8 cellular contexts compared by ENCODE assay signal in the genomic region with DNA sequence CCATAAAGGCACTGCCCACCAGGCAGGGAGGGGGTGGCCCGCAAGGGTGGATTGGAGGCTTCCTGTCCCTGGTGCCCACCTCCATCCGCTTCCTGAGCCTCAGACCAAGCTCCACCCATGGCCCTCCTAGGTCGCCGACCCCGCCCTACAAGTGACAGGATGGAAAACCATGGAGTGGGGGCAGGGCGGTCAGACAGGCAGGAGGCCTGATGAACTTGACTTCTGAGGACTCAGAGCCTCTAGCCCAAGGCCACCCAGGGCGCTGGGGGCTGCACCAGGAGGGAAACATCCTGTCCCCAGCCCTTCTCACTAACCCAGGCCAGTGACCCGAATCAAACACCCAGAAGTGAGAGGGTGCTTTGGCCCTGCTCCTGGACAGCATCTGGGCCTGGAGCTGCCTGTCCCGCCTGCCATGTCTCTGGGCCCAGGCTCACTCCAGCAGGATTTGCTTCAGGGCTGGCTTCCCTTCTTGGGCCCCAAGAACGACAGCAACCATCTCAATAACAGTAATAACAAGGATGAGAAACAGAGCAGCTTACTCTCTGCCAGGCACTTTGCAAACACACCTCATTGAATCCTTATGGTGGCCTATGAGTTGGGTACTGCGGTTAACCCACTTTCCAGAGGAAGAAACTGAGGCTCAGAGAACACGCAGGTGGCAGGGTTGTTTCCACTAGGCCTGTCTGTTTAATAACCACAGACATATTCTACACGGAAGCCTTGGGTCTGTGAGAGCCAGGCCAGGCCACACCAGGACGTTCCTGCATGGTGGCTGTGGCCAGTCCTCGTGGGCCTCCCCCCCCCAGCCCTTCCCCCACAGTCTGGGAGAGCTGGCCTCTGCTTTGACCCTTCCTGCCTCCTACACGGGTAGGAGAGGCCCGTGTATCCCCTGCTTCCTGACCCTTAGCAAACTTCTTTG. TPM values are rescaled to one million over a fixed set of nuclear protein-coding genes. Genes with fewer than 3 reads are reported as not detected.
DNase-seq lines count a peak whose midpoint lies in the region; ATAC-seq and TF ChIP-seq lines count a peak whose summit lies in the region.

No MANE protein-coding gene starts in this region.

- peaks cover 2% of the 10 kb centered on the region for H4K20me1 ChIP-seq in Loucy (ENCODE audit: insufficient read depth, low read length, poor library complexity, severe bottlenecking)
- no peaks in the 10 kb centered on the region for H4K20me1 ChIP-seq in SK-N-SH (ENCODE audit: insufficient read depth)

- POLR2A ChIA-PET in SK-N-SH (lab: Yijun Ruan, JAX): no interaction called here

- peak overlapping the region; percentile 78 for H3K4me2 ChIP-seq in Loucy (ENCODE audit: low read depth, low read length, poor library complexity, severe bottlenecking)
- H3K4me2 ChIP-seq in SK-N-SH: no peak overlapping the region

- peaks cover 7% of the 10 kb centered on the region for H3F3A ChIP-seq in Loucy (ENCODE audit: low read depth)
- peaks cover 3% of the 10 kb centered on the region for H3F3A ChIP-seq in SK-N-SH (replicated peaks; ENCODE audit: insufficient read depth)

- WGBS in SK-N-SH (ENCODE audit: low lambda C conversion rate): 86% methylated on average over 16 of the region's 17 CpGs

- H3K36me3 ChIP-seq in Loucy (ENCODE audit: insufficient read depth, low read length) (no peaks in the 10 kb centered on the region), SK-N-SH (replicated peaks in 1 of 2; ENCODE audit: control insufficient read depth in 1 of 2, insufficient read depth in 2 of 2, low read length in 1 of 2) (no peaks in the 10 kb centered on the region)

- intact Hi-C loops in left cardiac atrium (cut with DNase I): no loop called here

- DNase-seq in EH (ENCODE audit: low read depth) (peak; percentile 51), left cardiac atrium (peak; percentile 92), SK-N-SH (no peak), GM19240 (ENCODE audit: insufficient read length, low spot score) (no peak)
- DNase-seq in activated T-cell treated with anti-CD3 and anti-CD28 coated beads, Interleukin-2, amount 50 U/mL, for 1 hour: peak; percentile 75
- peak; percentile 69 for DNase-seq in stimulated activated CD4-positive, alpha-beta T cell treated with anti-CD3 and anti-CD28 coated beads, Interleukin-12 subunit alpha, Interleukin-12 subunit beta, amount 100 ng/mL, for 4 hours

- TF ChIP-seq EP300 in SK-N-SH (IDR thresholded peaks at IDR 0.05; ENCODE audit: borderline replicate concordance in 1 of 2, low read depth in 1 of 2, low read length in 1 of 2): no peak

- H3K27me3 ChIP-seq in Loucy (ENCODE audit: insufficient read depth, low read length, poor library complexity, severe bottlenecking) (no peaks in the 10 kb centered on the region), SK-N-SH (ENCODE audit: insufficient read depth) (no peaks in the 10 kb centered on the region)

- no peak for TF ChIP-seq CTCF in Loucy (conservative IDR thresholded peaks at IDR 0.05; ENCODE audit: low read length)
- no peak for TF ChIP-seq CTCF in SK-N-SH (IDR thresholded peaks at IDR 0.05)

- H3K79me2 ChIP-seq in Loucy (ENCODE audit: insufficient read depth, low read length) (peaks cover 4% of the 10 kb centered on the region; the same call in 1 of the 2 replicates), SK-N-SH (ENCODE audit: insufficient read depth) (peaks cover 4% of the 10 kb centered on the region; the same call in 1 of the 2 replicates)

- no peaks in the 10 kb centered on the region for H3K9me3 ChIP-seq in Loucy (ENCODE audit: insufficient read depth, low read depth, low read length)
- H3K9me3 ChIP-seq in SK-N-SH: no peaks in the 10 kb centered on the region

- H3K9ac ChIP-seq in Loucy (ENCODE audit: low read depth, low read length, poor library complexity, severe bottlenecking) (peak overlapping the region; percentile 69), SK-N-SH (no peak overlapping the region)

- CTCF ChIA-PET in SK-N-SH (lab: Yijun Ruan, JAX): interaction anchor here (1.0 to 1.8 kb wide), 5 partner anchors 13 to 169 kb away, joined by 4 to 5 read pairs (median 4); partner anchors contain the start of genes ST6GALNAC4 and TOR2A

- peak overlapping the region; percentile 63 for H3K4me3 ChIP-seq in Loucy (ENCODE audit: low read length, poor library complexity, severe bottlenecking)
- no peak overlapping the region for H3K4me3 ChIP-seq in SK-N-SH (ENCODE audit: low read depth in 2 of 2, low read length in 1 of 2)

- no peak for TF ChIP-seq RAD21 in SK-N-SH (IDR thresholded peaks at IDR 0.05; ENCODE audit: low read length)

- peak overlapping the region; percentile 52; the same call in 1 of the 2 replicates for H2AFZ ChIP-seq in Loucy (ENCODE audit: low read length)
- H2AFZ ChIP-seq in SK-N-SH (ENCODE audit: low read depth): no peak overlapping the region

- H3K9me2 ChIP-seq in Loucy (replicated peaks; ENCODE audit: low read depth, low read length) (no peaks in the 10 kb centered on the region), SK-N-SH (no peaks in the 10 kb centered on the region)

- no peak overlapping the region for H3K27ac ChIP-seq in SK-N-SH (ENCODE audit: low read depth in 2 of 2, low read length in 1 of 2)

- ATAC-seq in left cardiac atrium (peak; percentile 14 to 44), GM21367 (IDR thresholded peaks at IDR 0.05; ENCODE audit: unreplicated experiment) (no peak)

- H3K4me1 ChIP-seq in Loucy (ENCODE audit: insufficient read depth, low read length, poor library complexity, severe bottlenecking) (peaks cover 49% of the 10 kb centered on the region), SK-N-SH (ENCODE audit: control insufficient read depth in 1 of 2, insufficient read depth in 2 of 2, low read depth in 1 of 2, low read length in 1 of 2) (peaks cover 4 to 20% of the 10 kb centered on the region in 2 experiments; a peak in 2 of 4 replicates)

TF ChIP-seq in SK-N-SH, 30 proteins besides CTCF, POLR2A, EP300 and RAD21 (continues in another document):
- TF ChIP-seq SIN3A (IDR thresholded peaks at IDR 0.05; ENCODE audit: borderline replicate concordance, low read depth, low read length) (no peak), EZH2phosphoT487 (IDR thresholded peaks at IDR 0.05; ENCODE audit: borderline replicate concordance, low read depth) (no peak), MXI1 (IDR thresholded peaks at IDR 0.05; ENCODE audit: low read depth, low read length) (no peak), RXRA (IDR thresholded peaks at IDR 0.05; ENCODE audit: borderline replicate concordance, low read depth) (no peak)
- TF ChIP-seq, protein P1, sequence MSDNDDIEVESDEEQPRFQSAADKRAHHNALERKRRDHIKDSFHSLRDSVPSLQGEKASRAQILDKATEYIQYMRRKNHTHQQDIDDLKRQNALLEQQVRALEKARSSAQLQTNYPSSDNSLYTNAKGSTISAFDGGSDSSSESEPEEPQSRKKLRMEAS (IDR thresholded peaks at IDR 0.05; ENCODE audit: low read depth): no peak
- TF ChIP-seq, protein P2, sequence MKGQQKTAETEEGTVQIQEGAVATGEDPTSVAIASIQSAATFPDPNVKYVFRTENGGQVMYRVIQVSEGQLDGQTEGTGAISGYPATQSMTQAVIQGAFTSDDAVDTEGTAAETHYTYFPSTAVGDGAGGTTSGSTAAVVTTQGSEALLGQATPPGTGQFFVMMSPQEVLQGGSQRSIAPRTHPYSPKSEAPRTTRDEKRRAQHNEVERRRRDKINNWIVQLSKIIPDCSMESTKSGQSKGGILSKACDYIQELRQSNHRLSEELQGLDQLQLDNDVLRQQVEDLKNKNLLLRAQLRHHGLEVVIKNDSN (IDR thresholded peaks at IDR 0.05; ENCODE audit: borderline replicate concordance, low read depth): no peak
- TF ChIP-seq, protein P3, sequence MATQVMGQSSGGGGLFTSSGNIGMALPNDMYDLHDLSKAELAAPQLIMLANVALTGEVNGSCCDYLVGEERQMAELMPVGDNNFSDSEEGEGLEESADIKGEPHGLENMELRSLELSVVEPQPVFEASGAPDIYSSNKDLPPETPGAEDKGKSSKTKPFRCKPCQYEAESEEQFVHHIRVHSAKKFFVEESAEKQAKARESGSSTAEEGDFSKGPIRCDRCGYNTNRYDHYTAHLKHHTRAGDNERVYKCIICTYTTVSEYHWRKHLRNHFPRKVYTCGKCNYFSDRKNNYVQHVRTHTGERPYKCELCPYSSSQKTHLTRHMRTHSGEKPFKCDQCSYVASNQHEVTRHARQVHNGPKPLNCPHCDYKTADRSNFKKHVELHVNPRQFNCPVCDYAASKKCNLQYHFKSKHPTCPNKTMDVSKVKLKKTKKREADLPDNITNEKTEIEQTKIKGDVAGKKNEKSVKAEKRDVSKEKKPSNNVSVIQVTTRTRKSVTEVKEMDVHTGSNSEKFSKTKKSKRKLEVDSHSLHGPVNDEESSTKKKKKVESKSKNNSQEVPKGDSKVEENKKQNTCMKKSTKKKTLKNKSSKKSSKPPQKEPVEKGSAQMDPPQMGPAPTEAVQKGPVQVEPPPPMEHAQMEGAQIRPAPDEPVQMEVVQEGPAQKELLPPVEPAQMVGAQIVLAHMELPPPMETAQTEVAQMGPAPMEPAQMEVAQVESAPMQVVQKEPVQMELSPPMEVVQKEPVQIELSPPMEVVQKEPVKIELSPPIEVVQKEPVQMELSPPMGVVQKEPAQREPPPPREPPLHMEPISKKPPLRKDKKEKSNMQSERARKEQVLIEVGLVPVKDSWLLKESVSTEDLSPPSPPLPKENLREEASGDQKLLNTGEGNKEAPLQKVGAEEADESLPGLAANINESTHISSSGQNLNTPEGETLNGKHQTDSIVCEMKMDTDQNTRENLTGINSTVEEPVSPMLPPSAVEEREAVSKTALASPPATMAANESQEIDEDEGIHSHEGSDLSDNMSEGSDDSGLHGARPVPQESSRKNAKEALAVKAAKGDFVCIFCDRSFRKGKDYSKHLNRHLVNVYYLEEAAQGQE (IDR thresholded peaks at IDR 0.05; ENCODE audit: low read depth, low read length): no peak

RNA-seq across cellular contexts. Expression of gene ST6GALNAC6, which starts 4.4 kb away (rescaled TPM):
- total RNA-seq in left cardiac atrium: 10 to 100 TPM; 56.7 to 71.7 TPM
- polyA plus RNA-seq in SK-N-SH (2012; rRNA removed): 34.8 and 47.5 TPM in 2 replicates
- 15.2 and 27.6 TPM in 2 replicates for polyA plus RNA-seq in SK-N-SH (2012; cell fraction: cytosol; rRNA removed)
- polyA plus RNA-seq in SK-N-SH (2012; cell fraction: nucleus; rRNA removed): 38.6 and 69.7 TPM in 2 replicates

RNA-seq across cellular contexts. Expression of gene ST6GALNAC4, which starts 13.0 kb away (rescaled TPM):
- total RNA-seq in left cardiac atrium: 10 to 100 TPM; 35.8 to 49.9 TPM
- polyA plus RNA-seq in SK-N-SH (2012; rRNA removed): 28.4 and 30.2 TPM in 2 replicates
- polyA plus RNA-seq in SK-N-SH (2012; cell fraction: cytosol; rRNA removed): 11.0 and 21.1 TPM in 2 replicates
- polyA plus RNA-seq in SK-N-SH (2012; cell fraction: nucleus; rRNA removed): 29.1 and 30.8 TPM in 2 replicates

RNA-seq across cellular contexts. Expression of gene AK1, which starts 26.3 kb away (rescaled TPM):
- 100 to 1,000 TPM; 593 to 626 TPM for total RNA-seq in left cardiac atrium
- polyA plus RNA-seq in SK-N-SH (2012; rRNA removed): 103 and 125 TPM in 2 replicates
- 65.8 and 85.2 TPM in 2 replicates for polyA plus RNA-seq in SK-N-SH (2012; cell fraction: cytosol; rRNA removed)
- 98.3 and 147 TPM in 2 replicates for polyA plus RNA-seq in SK-N-SH (2012; cell fraction: nucleus; rRNA removed)

RNA-seq across cellular contexts. Expression of gene PIP5KL1, which starts 26.8 kb away (rescaled TPM):
- total RNA-seq in left cardiac atrium: under 1 TPM; 0.50 to 0.99 TPM
- 4.0 and 6.1 TPM in 2 replicates for polyA plus RNA-seq in SK-N-SH (2012; rRNA removed)
- polyA plus RNA-seq in SK-N-SH (2012; cell fraction: cytosol; rRNA removed): 1.7 and 2.5 TPM in 2 replicates
- 40.1 and 41.3 TPM in 2 replicates for polyA plus RNA-seq in SK-N-SH (2012; cell fraction: nucleus; rRNA removed)

RNA-seq across cellular contexts. Expression of gene DPM2, which starts 33.8 kb away (rescaled TPM):
- 10 to 100 TPM; 14.7 to 18.3 TPM for total RNA-seq in left cardiac atrium
- 106 and 117 TPM in 2 replicates for polyA plus RNA-seq in SK-N-SH (2012; rRNA removed)
- polyA plus RNA-seq in SK-N-SH (2012; cell fraction: cytosol; rRNA removed): 54.1 and 69.2 TPM in 2 replicates
- 90.7 and 100 TPM in 2 replicates for polyA plus RNA-seq in SK-N-SH (2012; cell fraction: nucleus; rRNA removed)

Comparison
In these comparisons a context has a peak if more than half of its experiments do, and no peak if none do; other contexts are left out.
1. DNase-seq: peak in EH (single experiment), activated T-cell treated with anti-CD3 and anti-CD28 coated beads, Interleukin-2, amount 50 U/mL, for 1 hour (single experiment), left cardiac atrium (single experiment) and stimulated activated CD4-positive, alpha-beta T cell treated with anti-CD3 and anti-CD28 coated beads, Interleukin-12 subunit alpha, Interleukin-12 subunit beta, amount 100 ng/mL, for 4 hours (single experiment); none in SK-N-SH (single experiment) and GM19240 (single experiment).